10 cellular contexts compared by ENCODE assay signal in the genomic region with DNA sequence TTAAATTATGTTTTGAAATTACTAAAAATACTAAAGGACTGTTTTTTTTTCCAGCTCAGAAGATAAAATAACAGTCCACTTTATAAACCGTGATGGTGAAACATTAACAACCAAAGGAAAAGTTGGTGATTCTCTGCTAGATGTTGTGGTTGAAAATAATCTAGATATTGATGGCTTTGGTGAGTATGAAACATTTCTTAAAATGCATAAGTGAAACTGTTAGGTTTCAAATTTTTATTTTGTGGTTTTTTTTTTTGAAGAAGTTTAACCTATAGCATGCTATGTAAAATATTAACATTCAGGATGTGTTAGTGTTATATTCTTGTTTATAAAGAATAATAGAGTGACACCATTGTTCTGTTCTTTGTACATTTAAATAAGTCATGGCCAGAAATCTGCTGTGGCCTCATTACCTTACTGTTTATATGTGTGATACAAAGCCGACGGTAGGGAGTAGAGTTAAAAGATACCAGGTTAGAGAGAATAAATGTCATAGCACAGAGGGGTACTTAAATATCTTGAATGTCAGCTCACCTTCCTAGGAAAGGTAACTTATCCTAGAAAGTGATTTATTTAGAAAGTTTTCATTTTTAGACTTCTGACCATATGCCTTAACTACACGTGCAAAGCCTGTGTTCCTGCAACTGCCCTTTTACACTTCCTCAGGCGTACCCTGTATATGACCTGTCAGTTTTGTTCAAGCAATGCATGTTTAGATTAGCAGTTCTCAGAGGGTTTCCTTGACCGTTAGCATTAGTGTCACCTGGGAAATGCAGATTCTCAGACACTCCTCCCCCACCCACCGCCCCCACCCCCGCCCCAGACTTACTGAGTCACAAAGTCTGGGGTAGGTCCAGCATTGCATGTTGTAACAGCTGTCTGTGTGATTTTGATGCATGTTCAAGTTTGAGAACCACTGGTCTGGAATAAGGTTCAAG. TPM values are rescaled to one million over a fixed set of nuclear protein-coding genes. Genes with fewer than 3 reads are reported as not detected.
DNase-seq lines count a peak whose midpoint lies in the region; ATAC-seq, FAIRE-seq and TF ChIP-seq lines count a peak whose summit lies in the region.
"Had no signal": no experiment of that assay in that cellular context is flagged by ENCODE, and none has a peak within 500 bp of the region (broad histone marks: within the 10 kb centered on the region; RNA-seq: fewer than 3 reads in every experiment).

No MANE protein-coding gene starts in this region.

- H3K4me1 ChIP-seq in neuronal stem cell (ENCODE audit: control insufficient read depth in 2 of 2, insufficient read depth in 1 of 2, low read depth in 1 of 2, low read length in 2 of 2) = peaks cover 2 to 10% of the 10 kb centered on the region in 2 donors

- H3K4me2 ChIP-seq in neuronal stem cell (ENCODE audit: insufficient read depth, low read length, poor library complexity, severe bottlenecking) = no peak overlapping the region

- TF ChIP-seq CTCF in NB4 (IDR thresholded peaks at IDR 0.05; ENCODE audit: low read depth, low read length) = no peak

- H2AFZ ChIP-seq in neuronal stem cell (ENCODE audit: low read length) = no peak overlapping the region

- peaks cover 59% of the 10 kb centered on the region for H3K4me1 Mint-ChIP-seq in activated naive CD4-positive, alpha-beta T cell treated with anti-CD3 and anti-CD28 coated beads for 36 hours (ENCODE audit: low read depth)

- H3K23ac ChIP-seq in neuronal stem cell (ENCODE audit: low read depth, low read length, poor library complexity) = no peak overlapping the region

- no peak overlapping the region for H2BK15ac ChIP-seq in neuronal stem cell (ENCODE audit: low read length)

- no peak overlapping the region for H3K4ac ChIP-seq in neuronal stem cell (ENCODE audit: low read length)

- peaks cover 0 to 21% of the 10 kb centered on the region in 2 donors for H3K9me3 ChIP-seq in neuronal stem cell (replicated peaks in 1 of 2; ENCODE audit: control insufficient read depth in 2 of 2, insufficient read depth in 1 of 2, low read depth in 1 of 2, low read length in 2 of 2)
- H3K9me3 ChIP-seq: tibial artery had no signal

- DNase-seq in GM12891 (ENCODE audit: insufficient read length, low spot score) (no peak), NB4 (ENCODE audit: low read depth) (peak; percentile 26), islet precursor cell (peak; percentile 53), neuronal stem cell (ENCODE audit: low spot score) (no peak), hippocampal formation (lab: John Stamatoyannopoulos, UW) (no peak)
- DNase-seq in activated naive CD4-positive, alpha-beta T cell treated with anti-CD3 and anti-CD28 coated beads for 36 hours = no peak
- DNase-seq: DMS 273 treated with DMSO at 0.1 percent for 48 hours, tibial artery had no signal

- H3K27ac Mint-ChIP-seq in activated naive CD4-positive, alpha-beta T cell treated with anti-CD3 and anti-CD28 coated beads for 36 hours = no peak overlapping the region

- H3K4me3 ChIP-seq in NB4 (ENCODE audit: low read depth, low read length) (no peak overlapping the region), neuronal stem cell (ENCODE audit: low read length in 2 of 2) (no peak overlapping the region)
- H3K4me3 ChIP-seq: tibial artery had no signal

- CTCF ChIA-PET in activated naive CD4-positive, alpha-beta T cell treated with anti-CD3 and anti-CD28 coated beads for 36 hours (lab: Charles Lee) = interaction anchor here (0.7 to 4.0 kb wide), 8 partner anchors 9 to 794 kb away, joined by 3 to 15 read pairs (median 6); no protein-coding TSS in a partner anchor

- peaks cover 6% of the 10 kb centered on the region for H3K79me1 ChIP-seq in neuronal stem cell (ENCODE audit: low read depth, low read length)

- TF ChIP-seq POLR2A in GM12891 (IDR thresholded peaks at IDR 0.05; ENCODE audit: low read depth, low read length) = no peak
- TF ChIP-seq POLR2A in NB4 (IDR thresholded peaks at IDR 0.05; ENCODE audit: extremely low read depth, insufficient read length) = no peak

- H3K9me3 Mint-ChIP-seq in activated naive CD4-positive, alpha-beta T cell treated with anti-CD3 and anti-CD28 coated beads for 36 hours = no peaks in the 10 kb centered on the region

- H2BK12ac ChIP-seq in neuronal stem cell (ENCODE audit: low read length) = no peak overlapping the region

- no peak overlapping the region for H3K18ac ChIP-seq in neuronal stem cell (ENCODE audit: low read length)

- peak; percentile 57 for FAIRE-seq in GM12891 (lab: Jason Lieb, UNC)

- H4K8ac ChIP-seq in neuronal stem cell (ENCODE audit: low read depth, low read length) = no peak overlapping the region

- no peak overlapping the region for H3K9ac ChIP-seq in neuronal stem cell (ENCODE audit: low read depth, low read length, poor library complexity)

- H3K14ac ChIP-seq in neuronal stem cell (ENCODE audit: low read length) = no peak overlapping the region

- no peak overlapping the region for H3K27ac ChIP-seq in neuronal stem cell (replicated peaks; ENCODE audit: low read length)
- H3K27ac ChIP-seq: tibial artery had no signal

- H3K27me3 Mint-ChIP-seq in activated naive CD4-positive, alpha-beta T cell treated with anti-CD3 and anti-CD28 coated beads for 36 hours (ENCODE audit: low read depth) = no peaks in the 10 kb centered on the region

- H2AK5ac ChIP-seq in neuronal stem cell (ENCODE audit: low read depth, low read length) = no peak overlapping the region

- H4K91ac ChIP-seq in neuronal stem cell (ENCODE audit: low read depth, low read length, poor library complexity) = no peak overlapping the region

- H3K36me3 Mint-ChIP-seq in activated naive CD4-positive, alpha-beta T cell treated with anti-CD3 and anti-CD28 coated beads for 36 hours (ENCODE audit: low read depth) = peaks cover 32% of the 10 kb centered on the region

- ATAC-seq in GM21529 (IDR thresholded peaks at IDR 0.05; ENCODE audit: unreplicated experiment) (peak; percentile 37), HG03469 (IDR thresholded peaks at IDR 0.05; ENCODE audit: unreplicated experiment) (no peak)

- no peaks in the 10 kb centered on the region for H3K27me3 ChIP-seq in neuronal stem cell (ENCODE audit: control insufficient read depth in 3 of 3, insufficient read depth in 3 of 3, low read depth in 1 of 3, low read length in 3 of 3)
- H3K27me3 ChIP-seq: tibial artery had no signal

- no peak overlapping the region for H3K4me3 Mint-ChIP-seq in activated naive CD4-positive, alpha-beta T cell treated with anti-CD3 and anti-CD28 coated beads for 36 hours

- intact Hi-C loops in activated naive CD4-positive, alpha-beta T cell treated with anti-CD3 and anti-CD28 coated beads for 36 hours (cut with micrococcal nuclease) = no loop called here

- H3K36me3 ChIP-seq in neuronal stem cell (replicated peaks in 1 of 2; ENCODE audit: control insufficient read depth in 2 of 2, insufficient read depth in 2 of 2, low read length in 2 of 2) = peaks cover 0 to 41% of the 10 kb centered on the region in 2 donors

- WGBS in neuronal stem cell (ENCODE audit: extremely low coverage in 2 of 2, insufficient read length in 2 of 2, insufficient replicate concordance in 1 of 2), 2 donors = no CpG with 5 or more reads among the region's 8 CpGs

- no peak overlapping the region for H2BK5ac ChIP-seq in neuronal stem cell (ENCODE audit: low read length)

- no peak overlapping the region for H2BK120ac ChIP-seq in neuronal stem cell (ENCODE audit: low read depth, low read length)

TF ChIP-seq in GM12891, 5 proteins besides CTCF, POLR2A, EP300 and RAD21:
- peak; percentile 51; the same call in 1 of the 2 replicates for TF ChIP-seq SPI1 (IDR thresholded peaks at IDR 0.05; ENCODE audit: low read depth, low read length)
- no peak for TF ChIP-seq POU2F2 (IDR thresholded peaks at IDR 0.05; ENCODE audit: low read depth, low read length)
- TF ChIP-seq POLR2AphosphoS5 (IDR thresholded peaks at IDR 0.05; ENCODE audit: low read depth, low read length) = no peak
TF ChIP-seq in GM12891: peak in this region for 1.

RNA-seq across cellular contexts. Expression of a gene that starts 6.3 kb away (rescaled TPM):
- polyA plus RNA-seq in GM12891 (2012; ENCODE audit: low read depth, missing spikeins) = 5.2 TPM
- 6.4 TPM for polyA plus RNA-seq in neuronal stem cell (2013, experiment 1 of 2)
- 6.5 TPM for polyA plus RNA-seq in neuronal stem cell (2013, experiment 2 of 2)
- total RNA-seq in activated naive CD4-positive, alpha-beta T cell treated with anti-CD3 and anti-CD28 coated beads for 36 hours = 10 to 100 TPM; 12.3 to 13.4 TPM

Comparison
In these comparisons a context has a peak if more than half of its experiments do, and no peak if none do; other contexts are left out.
1. DNase-seq: peak in NB4 (single experiment) and islet precursor cell (single experiment); none in GM12891 (single experiment), neuronal stem cell (single experiment), hippocampal formation (0 of 2) and activated naive CD4-positive, alpha-beta T cell treated with anti-CD3 and anti-CD28 coated beads for 36 hours (single experiment).